In genomic region chr1:197146108-197147095, GRCh38 we compare ENCODE assay signal across 7 cellular contexts. TPM values are rescaled to one million over a fixed set of nuclear protein-coding genes. Genes with fewer than 3 reads are reported as not detected.
DNase-seq lines count a peak whose midpoint lies in the region; ATAC-seq and TF ChIP-seq lines count a peak whose summit lies in the region.

Gene ASPM (minus strand): TSS chr1:197146669. CDS start chr1:197146437, 232 bp downstream.

- peak; percentile 95 for ATAC-seq in GM18517 (IDR thresholded peaks at IDR 0.05; ENCODE audit: unreplicated experiment)
- ATAC-seq in HG03039 (IDR thresholded peaks at IDR 0.05; ENCODE audit: unreplicated experiment) = peak; percentile 99

- H3K9me2 ChIP-seq in hepatocyte (replicated peaks; ENCODE audit: insufficient read depth) = no peaks in the 10 kb centered on the region

- DNase-seq in NCI-H2081 (lab: John Stamatoyannopoulos, UW) (peak; percentile 96 to 98), T-helper 9 cell (peak; percentile 89), astrocyte of the hippocampus (ENCODE audit: low read depth, low spot score) (peak; percentile 98), hepatocyte (ENCODE audit: low spot score) (peak; percentile 97), renal cortical epithelial cell (ENCODE audit: low read depth) (peak; percentile 90)

- peak within 1 kb of the TSS; percentile 70 for H3K4me3 ChIP-seq in hepatocyte

- H4K20me1 ChIP-seq in hepatocyte (ENCODE audit: insufficient read depth, poor library complexity, severe bottlenecking) = no peaks in the 10 kb centered on the region

- H3K79me2 ChIP-seq in hepatocyte = peaks cover 20% of the 10 kb centered on the region

- H3K4me1 ChIP-seq in hepatocyte (ENCODE audit: insufficient read depth) = peaks cover under 1% of the 10 kb centered on the region

- H2AFZ ChIP-seq in hepatocyte = peak within 1 kb of the TSS; percentile 90

- TF ChIP-seq CTCF in hepatocyte (IDR thresholded peaks at IDR 0.05; ENCODE audit: poor library complexity) = no peak

- H3K9me3 ChIP-seq in hepatocyte (ENCODE audit: low read depth) = no peaks in the 10 kb centered on the region

- WGBS in hepatocyte (ENCODE audit: low lambda C conversion rate, missing lambda C conversion rate) = under 1% methylated on average over 66 of the region's 67 CpGs

- peak within 1 kb of the TSS; percentile 25 for H3K27ac ChIP-seq in hepatocyte

- H3K27me3 ChIP-seq in hepatocyte = no peaks in the 10 kb centered on the region

- peak within 1 kb of the TSS; percentile 78 for H3K4me2 ChIP-seq in hepatocyte

- H3K36me3 ChIP-seq in hepatocyte (replicated peaks; ENCODE audit: insufficient read depth, low read depth) = no peaks in the 10 kb centered on the region

RNA-seq across cellular contexts. Expression of gene ASPM, which starts in this region (rescaled TPM):
- total RNA-seq in hepatocyte = 7.6 and 8.2 TPM in 2 replicates
- 2.8 and 3.2 TPM in 2 replicates for polyA plus RNA-seq in hepatocyte
- 2.5 and 12.3 TPM in 2 replicates for total RNA-seq in renal cortical epithelial cell

Comparison
In these comparisons a context has a peak if more than half of its experiments do, and no peak if none do; other contexts are left out.
1. Peak in every context shown above with its lines: DNase-seq, ATAC-seq, H3K4me3 ChIP-seq and H3K27ac ChIP-seq.